21 cellular contexts compared by ENCODE assay signal in genomic region chr18:11104307-11104706, GRCh38. TPM values are rescaled to one million over a fixed set of nuclear protein-coding genes. Genes with fewer than 3 reads are reported as not detected.
"Had no signal": no experiment of that assay in that cellular context is flagged by ENCODE, and none has a peak within 500 bp of the region (broad histone marks: within the 10 kb centered on the region; RNA-seq: fewer than 3 reads in every experiment).

No MANE protein-coding gene starts in this region.

- H3K4me1 Mint-ChIP-seq: activated CD4-positive, alpha-beta T cell treated with anti-CD3 and anti-CD28 coated beads, Interleukin-2, amount 10 ng/mL, durations not matched to agents 7 days and 5 days; activated T-helper 17 cell treated with anti-CD3 and anti-CD28 coated beads, Interleukin-2, amount 50 U/mL, for 72 hours; memory B cell; naive thymus-derived CD8-positive, alpha-beta T cell had no signal

- H3K4me3 Mint-ChIP-seq: activated CD4-positive, alpha-beta T cell treated with anti-CD3 and anti-CD28 coated beads, Interleukin-2, amount 10 ng/mL, durations not matched to agents 7 days and 5 days; activated naive CD8-positive, alpha-beta T cell; activated T-cell treated with anti-CD3 and anti-CD28 coated beads, Interleukin-2, amount 50 U/mL, for 24 hours; activated T-helper 17 cell treated with anti-CD3 and anti-CD28 coated beads, Interleukin-2, amount 50 U/mL, for 72 hours; effector memory CD8-positive, alpha-beta T cell; memory B cell; naive thymus-derived CD8-positive, alpha-beta T cell; neural progenitor cell had no signal

- H3K9me3 Mint-ChIP-seq: activated CD4-positive, alpha-beta T cell treated with anti-CD3 and anti-CD28 coated beads, Interleukin-2, amount 10 ng/mL, durations not matched to agents 7 days and 5 days; activated T-cell treated with anti-CD3 and anti-CD28 coated beads, Interleukin-2, amount 50 U/mL, for 24 hours; activated T-helper 17 cell treated with anti-CD3 and anti-CD28 coated beads, Interleukin-2, amount 50 U/mL, for 72 hours; memory B cell; naive thymus-derived CD8-positive, alpha-beta T cell; neural progenitor cell had no signal

- H3K27me3 Mint-ChIP-seq: activated CD4-positive, alpha-beta T cell treated with anti-CD3 and anti-CD28 coated beads, Interleukin-2, amount 10 ng/mL, durations not matched to agents 7 days and 5 days; activated naive CD8-positive, alpha-beta T cell; activated T-cell treated with anti-CD3 and anti-CD28 coated beads, Interleukin-2, amount 50 U/mL, for 24 hours; activated T-helper 17 cell treated with anti-CD3 and anti-CD28 coated beads, Interleukin-2, amount 50 U/mL, for 72 hours; effector memory CD8-positive, alpha-beta T cell; memory B cell; naive thymus-derived CD8-positive, alpha-beta T cell had no signal

- DNase-seq: activated CD4-positive, alpha-beta T cell treated with anti-CD3 and anti-CD28 coated beads, Interleukin-2, amount 10 ng/mL, durations not matched to agents 7 days and 5 days; activated CD4-positive, CD25-positive, alpha-beta regulatory T cell treated with anti-CD3 and anti-CD28 coated beads, Interleukin-2, amount 50 U/mL, for 72 hours; activated T-cell treated with anti-CD3 and anti-CD28 coated beads, Interleukin-2, amount 50 U/mL, for 24 hours; adrenal gland; central memory CD4-positive, alpha-beta T cell; effector memory CD8-positive, alpha-beta T cell; hippocampal formation; kidney glomerular epithelial cell; naive thymus-derived CD8-positive, alpha-beta T cell; sigmoid colon; stimulated activated CD4-positive, alpha-beta T cell treated with anti-CD3 and anti-CD28 coated beads, Interleukin-2, amount 100 ng/mL, for 48 hours; stimulated activated CD8-positive, alpha-beta memory T cell treated with anti-CD3 and anti-CD28 coated beads, Interleukin-4, amount 100 ng/mL, for 48 hours; stimulated activated naive CD4-positive, alpha-beta T cell; T-helper 1 cell; upper lobe of right lung; WERI-Rb-1 had no signal

- H3K27ac Mint-ChIP-seq: activated CD4-positive, alpha-beta T cell treated with anti-CD3 and anti-CD28 coated beads, Interleukin-2, amount 10 ng/mL, durations not matched to agents 7 days and 5 days; activated naive CD8-positive, alpha-beta T cell; activated T-cell treated with anti-CD3 and anti-CD28 coated beads, Interleukin-2, amount 50 U/mL, for 24 hours; activated T-helper 17 cell treated with anti-CD3 and anti-CD28 coated beads, Interleukin-2, amount 50 U/mL, for 72 hours; effector memory CD8-positive, alpha-beta T cell; memory B cell; naive thymus-derived CD8-positive, alpha-beta T cell; neural progenitor cell had no signal

- ATAC-seq: activated T-helper 17 cell treated with anti-CD3 and anti-CD28 coated beads, Interleukin-2, amount 50 U/mL, for 72 hours; effector memory CD8-positive, alpha-beta T cell; esophagus mucosa; naive thymus-derived CD8-positive, alpha-beta T cell; upper lobe of right lung had no signal

- H3K36me3 Mint-ChIP-seq: activated naive CD8-positive, alpha-beta T cell; memory B cell; naive thymus-derived CD8-positive, alpha-beta T cell; neural progenitor cell had no signal

RNA-seq across cellular contexts. Expression of gene PIEZO2, which starts 45.1 kb away (rescaled TPM):
- total RNA-seq: activated CD4-positive, alpha-beta T cell treated with anti-CD3 and anti-CD28 coated beads, Interleukin-2, amount 10 ng/mL, durations not matched to agents 7 days and 5 days; activated T-helper 17 cell treated with anti-CD3 and anti-CD28 coated beads, Interleukin-2, amount 50 U/mL, for 72 hours; naive thymus-derived CD8-positive, alpha-beta T cell had no signal
